ENCODE assay signal across 17 cellular contexts in the genomic region with DNA sequence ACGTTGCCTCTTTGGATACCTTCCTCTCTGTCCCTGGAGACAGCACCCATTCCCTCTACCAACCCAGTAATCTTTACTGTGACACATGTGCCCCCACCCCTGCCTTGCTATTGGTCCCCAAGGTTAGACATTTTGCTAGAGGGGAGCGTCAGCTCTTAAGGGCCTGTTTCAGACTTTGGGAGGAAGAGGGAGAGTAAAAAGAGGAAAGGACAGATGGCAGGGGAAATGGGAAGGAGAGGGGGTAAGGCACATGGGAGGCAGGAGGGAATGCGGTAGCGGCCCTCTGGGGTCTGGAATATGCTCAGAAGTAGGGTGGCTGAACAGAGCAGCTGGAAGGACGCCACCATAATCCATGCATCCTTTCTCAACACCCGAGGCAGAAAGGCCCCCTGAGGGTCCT. TPM values are rescaled to one million over a fixed set of nuclear protein-coding genes. Genes with fewer than 3 reads are reported as not detected.
DNase-seq lines count a peak whose midpoint lies in the region; ATAC-seq, FAIRE-seq and TF ChIP-seq lines count a peak whose summit lies in the region.
"Had no signal": no experiment of that assay in that cellular context is flagged by ENCODE, and none has a peak within 500 bp of the region (broad histone marks: within the 10 kb centered on the region; RNA-seq: fewer than 3 reads in every experiment).

No MANE protein-coding gene starts in this region.

- 69 to 79% (median 78%) methylated on average over 6 of the region's 6 CpGs for WGBS in small intestine, 3 donors
- WGBS in esophagus squamous epithelium, 2 donors: 46 to 61% methylated on average over 6 of the region's 6 CpGs

- TF ChIP-seq CTCF in esophagus squamous epithelium (IDR thresholded peaks at IDR 0.05): no peak

- no peaks in the 10 kb centered on the region for H3K36me3 ChIP-seq in small intestine (ENCODE audit: control insufficient read depth in 2 of 2, insufficient read depth in 2 of 2, low read length in 2 of 2)
- H3K36me3 ChIP-seq in esophagus squamous epithelium: peaks cover 0 to 8% (median 0%) of the 10 kb centered on the region in 3 donors

- intact Hi-C loops in Right ventricle myocardium inferior (cut with DNase I) (no loop called here), cardiac septum (cut with DNase I) (no loop called here), esophagus squamous epithelium (cut with DNase I) (no loop called here)

- DNase-seq in Right ventricle myocardium inferior (ENCODE audit: missing footprints) (no peak), cardiac septum (ENCODE audit: low spot score) (no peak), NCI-H524 (lab: John Stamatoyannopoulos, UW) (peak; percentile 36 to 42), globus pallidus (ENCODE audit: low spot score) (peak; percentile 35), small intestine (no peak), esophagus squamous epithelium (lab: John Stamatoyannopoulos, UW) (no peak), NCI-H1092 (lab: John Stamatoyannopoulos, UW) (no peak)
- DNase-seq: CD4-positive, alpha-beta memory T cell; H9; MM.1S; NCI-H2029; NCI-H510A treated with DMSO at 0.1 percent for 48 hours; NK-92 treated with Interleukin-12 subunit alpha and Interleukin-12 subunit beta, amount 100 ng/mL, for 24 hours; PC-9 had no signal

- no peak for TF ChIP-seq POLR2A in esophagus squamous epithelium (IDR thresholded peaks at IDR 0.05)

- H3K27ac ChIP-seq in small intestine (ENCODE audit: low read depth in 1 of 2, low read length in 1 of 2) (no peak overlapping the region), esophagus squamous epithelium (no peak overlapping the region)
- H3K27ac ChIP-seq: A549, PC-9 had no signal

- H3K27me3 ChIP-seq in small intestine (ENCODE audit: control insufficient read depth in 2 of 2, insufficient read depth in 2 of 2, low read length in 2 of 2) (no peaks in the 10 kb centered on the region), esophagus squamous epithelium (no peaks in the 10 kb centered on the region)

- no peak overlapping the region for H3K4me3 ChIP-seq in small intestine (ENCODE audit: low read depth in 1 of 2, low read length in 2 of 2)
- no peak overlapping the region for H3K4me3 ChIP-seq in esophagus squamous epithelium
- H3K4me3 ChIP-seq: A549, PC-9 had no signal

- H3K9me3 ChIP-seq in small intestine (ENCODE audit: control insufficient read depth, low read depth) (no peaks in the 10 kb centered on the region), esophagus squamous epithelium (no peaks in the 10 kb centered on the region)
- H3K9me3 ChIP-seq: A549 had no signal

- FAIRE-seq in small intestine (lab: Jason Lieb, UNC): no peak
- FAIRE-seq: A549 had no signal

- peak; percentile 32 for ATAC-seq in Right ventricle myocardium inferior
- ATAC-seq: A549, SK-N-SH treated with all-trans-retinoic acid at 6 μM for 48 hours had no signal

- H3K4me1 ChIP-seq in small intestine (ENCODE audit: control insufficient read depth in 2 of 2, insufficient read depth in 1 of 2, low read depth in 1 of 2, low read length in 1 of 2) (peaks cover 2 to 10% of the 10 kb centered on the region in 2 donors), esophagus squamous epithelium (peaks cover 0 to 36% (median 0%) of the 10 kb centered on the region in 3 donors)
- H3K4me1 ChIP-seq: A549 had no signal

RNA-seq across cellular contexts. Expression of gene BLNK, which starts 12.2 kb away (rescaled TPM):
- total RNA-seq in Right ventricle myocardium inferior (1.4 TPM), cardiac septum (0.86 TPM), esophagus squamous epithelium (10 to 100 TPM; 28.2 to 50.5 (median 35.9) TPM)
- polyA plus RNA-seq in small intestine: 10 to 100 TPM; 26.7 to 69.3 (median 27.7) TPM
- total RNA-seq: Daoy, H9 had no signal
- polyA plus RNA-seq: A549 had no signal

RNA-seq across cellular contexts. Expression of gene DNTT, which starts 45.1 kb away (rescaled TPM):
- not detected for total RNA-seq in Right ventricle myocardium inferior
- total RNA-seq in cardiac septum: not detected
- not detected for polyA plus RNA-seq in small intestine
- not detected for total RNA-seq in esophagus squamous epithelium
- total RNA-seq: CD4-positive, alpha-beta memory T cell; Daoy; H9; PC-9 had no signal
- polyA plus RNA-seq: A549; CD4-positive, alpha-beta memory T cell had no signal

Comparison
In these comparisons a context has a peak if more than half of its experiments do, and no peak if none do; other contexts are left out.
1. DNase-seq: peak in NCI-H524 (2 of 2) and globus pallidus (single experiment); none in Right ventricle myocardium inferior (single experiment), cardiac septum (single experiment), small intestine (single experiment), esophagus squamous epithelium (single experiment) and NCI-H1092 (single experiment).
2. RNA of gene BLNK, which starts 12.2 kb away (total RNA-seq): 28.2 to 50.5 TPM in esophagus squamous epithelium; 1.4 TPM in Right ventricle myocardium inferior (single experiment) and 0.86 TPM in cardiac septum (single experiment); every median in the first group is over 10 times any median in the second.